ENCODE assay signal across 18 cellular contexts in the genomic region with DNA sequence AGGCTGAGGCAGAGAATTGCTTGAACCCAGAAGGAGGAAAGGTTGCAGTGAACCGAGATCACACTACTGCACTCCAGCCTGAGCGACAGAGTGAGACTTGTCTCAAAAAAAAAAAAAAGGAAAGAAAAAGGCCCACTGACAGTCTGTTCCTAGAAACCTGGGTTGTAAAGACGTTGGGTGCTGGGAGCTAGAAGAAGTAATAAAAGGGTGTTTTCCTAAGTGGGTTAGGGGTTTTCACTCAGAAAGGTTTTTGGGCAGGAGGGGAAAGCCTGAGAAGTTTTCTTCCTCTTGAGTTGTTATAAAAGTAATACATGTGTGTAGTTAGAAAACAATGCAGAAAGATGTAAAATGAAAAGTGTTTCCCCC. TPM values are rescaled to one million over a fixed set of nuclear protein-coding genes. Genes with fewer than 3 reads are reported as not detected.
DNase-seq lines count a peak whose midpoint lies in the region; ATAC-seq and TF ChIP-seq lines count a peak whose summit lies in the region.
"Had no signal": no experiment of that assay in that cellular context is flagged by ENCODE, and none has a peak within 500 bp of the region (broad histone marks: within the 10 kb centered on the region; RNA-seq: fewer than 3 reads in every experiment).

No MANE protein-coding gene starts in this region.

- peak overlapping the region; percentile 90; the same call in 1 of the 2 replicates for H3K4me2 ChIP-seq in SK-N-SH
- H3K4me2 ChIP-seq in GM23338, result no peak overlapping the region

- no peaks in the 10 kb centered on the region for H3K9me3 ChIP-seq in SK-N-SH
- H3K9me3 ChIP-seq: Caco-2, gastrocnemius medialis had no signal

- H3K9me3 Mint-ChIP-seq in GM23338 (no peaks in the 10 kb centered on the region), nephron (no peaks in the 10 kb centered on the region)
- peaks cover 7% of the 10 kb centered on the region for H3K9me3 Mint-ChIP-seq in activated T-helper 17 cell treated with anti-CD3 and anti-CD28 coated beads, Interleukin-2, amount 50 U/mL, for 72 hours

- H4K20me1 ChIP-seq in SK-N-SH (ENCODE audit: insufficient read depth) (no peaks in the 10 kb centered on the region), GM23338 (replicated peaks; ENCODE audit: insufficient read depth) (no peaks in the 10 kb centered on the region)

- ATAC-seq in SK-N-SH treated with all-trans-retinoic acid at 6 μM for 48 hours, result no peak
- no peak for ATAC-seq in GM23338
- ATAC-seq in activated T-helper 17 cell treated with anti-CD3 and anti-CD28 coated beads, Interleukin-2, amount 50 U/mL, for 72 hours (replicated peaks), result peak; percentile 7
- no peak for ATAC-seq in GM18909 (IDR thresholded peaks at IDR 0.05; ENCODE audit: poor library complexity, unreplicated experiment)
- no peak for ATAC-seq in HG02870 (IDR thresholded peaks at IDR 0.05; ENCODE audit: unreplicated experiment)
- no peak for ATAC-seq in HG03097 (IDR thresholded peaks at IDR 0.05; ENCODE audit: low FRiP score, unreplicated experiment)
- ATAC-seq: gastrocnemius medialis had no signal

- TF ChIP-seq RAD21 in SK-N-SH (IDR thresholded peaks at IDR 0.05; ENCODE audit: low read length), result no peak

- peaks cover 18% of the 10 kb centered on the region for H3K27me3 Mint-ChIP-seq in GM23338 (ENCODE audit: insufficient read depth, low read depth, poor library complexity)
- no peaks in the 10 kb centered on the region for H3K27me3 Mint-ChIP-seq in activated T-helper 17 cell treated with anti-CD3 and anti-CD28 coated beads, Interleukin-2, amount 50 U/mL, for 72 hours
- H3K27me3 Mint-ChIP-seq in nephron (ENCODE audit: low read depth), result no peaks in the 10 kb centered on the region

- no peak overlapping the region for H2AFZ ChIP-seq in SK-N-SH (ENCODE audit: low read depth)
- H2AFZ ChIP-seq in GM23338, result no peak overlapping the region

- H3K36me3 ChIP-seq in SK-N-SH (replicated peaks in 1 of 2; ENCODE audit: control insufficient read depth in 1 of 2, insufficient read depth in 2 of 2, low read length in 1 of 2) (peaks cover 6 to 8% of the 10 kb centered on the region in 2 experiments), GM23338 (ENCODE audit: insufficient read depth) (no peaks in the 10 kb centered on the region)
- H3K36me3 ChIP-seq: cardiac muscle cell, gastrocnemius medialis had no signal

- H3K27ac ChIP-seq in SK-N-SH (ENCODE audit: low read depth in 2 of 2, low read length in 1 of 2), result no peak overlapping the region
- no peak overlapping the region for H3K27ac ChIP-seq in GM23338 (ENCODE audit: low read depth)

- H3F3A ChIP-seq in SK-N-SH (replicated peaks; ENCODE audit: insufficient read depth) (peaks cover 21% of the 10 kb centered on the region), GM23338 (replicated peaks; ENCODE audit: low read depth) (peaks cover 16% of the 10 kb centered on the region)

- H3K9me2 ChIP-seq in SK-N-SH (no peaks in the 10 kb centered on the region), GM23338 (ENCODE audit: insufficient read depth) (no peaks in the 10 kb centered on the region)

- H3K27ac Mint-ChIP-seq in GM23338, result no peak overlapping the region
- peak overlapping the region; percentile 96 for H3K27ac Mint-ChIP-seq in activated T-helper 17 cell treated with anti-CD3 and anti-CD28 coated beads, Interleukin-2, amount 50 U/mL, for 72 hours
- no peak overlapping the region for H3K27ac Mint-ChIP-seq in nephron

- no peak overlapping the region for H3K9ac ChIP-seq in SK-N-SH

- H3K27me3 ChIP-seq in SK-N-SH (ENCODE audit: insufficient read depth) (no peaks in the 10 kb centered on the region), GM23338 (ENCODE audit: insufficient read depth) (no peaks in the 10 kb centered on the region)
- H3K27me3 ChIP-seq: cardiac muscle cell, gastrocnemius medialis had no signal

- H3K79me2 ChIP-seq in SK-N-SH (ENCODE audit: insufficient read depth) (peaks cover 17% of the 10 kb centered on the region), GM23338 (replicated peaks; ENCODE audit: insufficient read depth) (peaks cover 17% of the 10 kb centered on the region)

- H3K4me3 ChIP-seq in SK-N-SH (ENCODE audit: low read depth in 2 of 2, low read length in 1 of 2) (no peak overlapping the region), GM23338 (no peak overlapping the region)

- TF ChIP-seq CTCF in SK-N-SH (IDR thresholded peaks at IDR 0.05) (no peak), GM23338 (conservative IDR thresholded peaks at IDR 0.05; ENCODE audit: low read depth in 2 of 2) (no peak), nephron (IDR thresholded peaks at IDR 0.05; ENCODE audit: unreplicated experiment in 3 of 3) (no peak)

- DNase-seq in SK-N-SH (no peak), GM23338 (ENCODE audit: low spot score) (no peak)
- DNase-seq: 8988T, Caco-2, gastrocnemius medialis, MM.1S, SIG-M5, small intestine had no signal

- H3K4me1 ChIP-seq in SK-N-SH (ENCODE audit: control insufficient read depth in 1 of 2, insufficient read depth in 2 of 2, low read depth in 1 of 2, low read length in 1 of 2) (peaks cover 0 to 15% of the 10 kb centered on the region in 2 experiments; a peak in 1 of 4 replicates), GM23338 (ENCODE audit: insufficient read depth) (peaks cover 13% of the 10 kb centered on the region)

- 90% methylated on average over 3 of the region's 3 CpGs for WGBS in SK-N-SH (ENCODE audit: low lambda C conversion rate)

- H3K4me3 Mint-ChIP-seq in GM23338 (peak overlapping the region; percentile 37; the same call in 1 of the 3 replicates), nephron (peak overlapping the region; percentile 27 to 93 (median 82))
- H3K4me3 Mint-ChIP-seq in activated T-helper 17 cell treated with anti-CD3 and anti-CD28 coated beads, Interleukin-2, amount 50 U/mL, for 72 hours, result peak overlapping the region; percentile 85

- H3K4me1 Mint-ChIP-seq in GM23338 (peaks cover 19% of the 10 kb centered on the region), nephron (peaks cover 37% of the 10 kb centered on the region)
- H3K4me1 Mint-ChIP-seq in activated T-helper 17 cell treated with anti-CD3 and anti-CD28 coated beads, Interleukin-2, amount 50 U/mL, for 72 hours, result peaks cover 32% of the 10 kb centered on the region

- CTCF ChIA-PET in SK-N-SH (lab: Yijun Ruan, JAX), result interaction anchor here (1.6 kb wide), 1 partner anchor 10 kb away, joined by 6 read pairs; no protein-coding TSS in a partner anchor

- H3K36me3 Mint-ChIP-seq in GM23338 (ENCODE audit: low read depth) (peaks cover 5% of the 10 kb centered on the region; the same call in 1 of the 3 replicates), nephron (ENCODE audit: low read depth) (no peaks in the 10 kb centered on the region)
- peaks cover 22% of the 10 kb centered on the region for H3K36me3 Mint-ChIP-seq in activated T-helper 17 cell treated with anti-CD3 and anti-CD28 coated beads, Interleukin-2, amount 50 U/mL, for 72 hours (ENCODE audit: low read depth)

- POLR2A ChIA-PET in SK-N-SH (lab: Yijun Ruan, JAX), result no interaction called here

- TF ChIP-seq EP300 in SK-N-SH (IDR thresholded peaks at IDR 0.05; ENCODE audit: borderline replicate concordance in 1 of 2, low read depth in 1 of 2, low read length in 1 of 2), result no peak

TF ChIP-seq in SK-N-SH, 30 proteins besides CTCF, POLR2A, EP300 and RAD21 (continues in another document):
- TF ChIP-seq SMC3 (IDR thresholded peaks at IDR 0.05; ENCODE audit: low read depth, low read length), result no peak

TF ChIP-seq in GM23338, 12 proteins besides CTCF, POLR2A, EP300 and RAD21:
- TF ChIP-seq EZH2 (IDR thresholded peaks at IDR 0.05; ENCODE audit: low read depth, unreplicated experiment) (no peak), ETS1 (IDR thresholded peaks at IDR 0.05) (no peak), EZH2phosphoT487 (IDR thresholded peaks at IDR 0.05; ENCODE audit: unreplicated experiment) (no peak), STAT1 (IDR thresholded peaks at IDR 0.05; ENCODE audit: unreplicated experiment) (no peak), ZNF331 (CRISPR knock-in tag; IDR thresholded peaks at IDR 0.05; ENCODE audit: low read depth) (no peak), POLR2AphosphoS5 (IDR thresholded peaks at IDR 0.05; ENCODE audit: low read depth) (no peak), NANOG (IDR thresholded peaks at IDR 0.05; ENCODE audit: borderline replicate concordance) (no peak), ZNF114 (CRISPR knock-in tag; IDR thresholded peaks at IDR 0.05) (no peak), JUNB (IDR thresholded peaks at IDR 0.05; ENCODE audit: unreplicated experiment) (no peak)

RNA-seq across cellular contexts. Expression of gene CELA3A, which starts 25.4 kb away (rescaled TPM):
- not detected in 2 replicates for polyA plus RNA-seq in SK-N-SH (2012; rRNA removed)
- not detected in 2 replicates for polyA plus RNA-seq in SK-N-SH (2012; cell fraction: cytosol; rRNA removed)
- not detected in 2 replicates for polyA plus RNA-seq in SK-N-SH (2012; cell fraction: nucleus; rRNA removed)
- not detected in 2 replicates for total RNA-seq in GM23338 (2014; rRNA removed; shearing (Covaris generic))
- polyA plus RNA-seq in GM23338 (2016; fragmentation: Nextera tagmentation; extraction: Ambion mirVana), result not detected in 2 replicates
- not detected for total RNA-seq in activated T-helper 17 cell treated with anti-CD3 and anti-CD28 coated beads, Interleukin-2, amount 50 U/mL, for 72 hours
- total RNA-seq: Caco-2, cardiac muscle cell, gastrocnemius medialis, lung microvascular endothelial cell, osteoblast, subcutaneous adipose tissue had no signal
- polyA plus RNA-seq: cardiac muscle cell had no signal

RNA-seq across cellular contexts. Expression of gene CDC42, which starts 25.6 kb away (rescaled TPM):
- polyA plus RNA-seq in SK-N-SH (2012; rRNA removed), result 113 and 148 TPM in 2 replicates
- polyA plus RNA-seq in SK-N-SH (2012; cell fraction: cytosol; rRNA removed), result 170 and 181 TPM in 2 replicates
- polyA plus RNA-seq in SK-N-SH (2012; cell fraction: nucleus; rRNA removed), result 43.6 and 77.8 TPM in 2 replicates
- 168 and 184 TPM in 2 replicates for total RNA-seq in GM23338 (2014; rRNA removed; shearing (Covaris generic))
- 118 and 119 TPM in 2 replicates for polyA plus RNA-seq in GM23338 (2016; fragmentation: Nextera tagmentation; extraction: Ambion mirVana)
- 100 to 1,000 TPM; 243 to 264 TPM for total RNA-seq in activated T-helper 17 cell treated with anti-CD3 and anti-CD28 coated beads, Interleukin-2, amount 50 U/mL, for 72 hours

RNA-seq across cellular contexts. Expression of gene CELA3B, which starts 50.1 kb away (rescaled TPM):
- polyA plus RNA-seq in SK-N-SH (2012; rRNA removed) (not detected in 2 replicates), GM23338 (2016; fragmentation: Nextera tagmentation; extraction: Ambion mirVana) (not detected in 2 replicates)
- not detected in 2 replicates for polyA plus RNA-seq in SK-N-SH (2012; cell fraction: cytosol; rRNA removed)
- not detected in 2 replicates for polyA plus RNA-seq in SK-N-SH (2012; cell fraction: nucleus; rRNA removed)
- not detected in 2 replicates for total RNA-seq in GM23338 (2014; rRNA removed; shearing (Covaris generic))
- total RNA-seq in activated T-helper 17 cell treated with anti-CD3 and anti-CD28 coated beads, Interleukin-2, amount 50 U/mL, for 72 hours, result not detected
- total RNA-seq: Caco-2, cardiac muscle cell, gastrocnemius medialis, lung microvascular endothelial cell, osteoblast, subcutaneous adipose tissue had no signal
- polyA plus RNA-seq: cardiac muscle cell had no signal
